ENCODE assay signal across 30 cellular contexts in genomic region chr10:131163444-131163843, GRCh38.
"Had no signal": no experiment of that assay in that cellular context is flagged by ENCODE, and none has a peak within 500 bp of the region (broad histone marks: within the 10 kb centered on the region; RNA-seq: fewer than 3 reads in every experiment).

No MANE protein-coding gene starts in this region.

- H3K4me3 ChIP-seq: MG63, SJCRH30 had no signal

- H3K27ac Mint-ChIP-seq: activated CD8-positive, alpha-beta T cell treated with anti-CD3 and anti-CD28 coated beads, Interleukin-2, amount 10 ng/mL, durations not matched to agents 7 days and 5 days; activated naive CD4-positive, alpha-beta T cell treated with anti-CD3 and anti-CD28 coated beads, Interleukin-2, amount 50 U/mL, for 24 hours; activated T-cell treated with anti-CD3 and anti-CD28 coated beads, Interleukin-2, amount 50 U/mL, for 24 hours; activated T-helper 1 cell treated with anti-CD3 and anti-CD28 coated beads, Interleukin-12 subunit alpha, Interleukin-12 subunit beta, Interleukin-2, Interleukin-4 antibody, amounts not matched to agents 30 ng/mL and 10 ng/mL and 1 ng/mL, durations not matched to agents 14 hours and 24 hours and 36 hours; T-helper 17 cell; WTC11 had no signal

- ATAC-seq: activated CD8-positive, alpha-beta T cell treated with anti-CD3 and anti-CD28 coated beads, Interleukin-2, amount 10 ng/mL, durations not matched to agents 7 days and 5 days; Panc1; T-helper 17 cell; WTC11 had no signal

- H3K9ac ChIP-seq: KMS-11, SK-N-SH had no signal

- H3K4me1 ChIP-seq: SJCRH30 had no signal

- H3K4me1 Mint-ChIP-seq: central memory CD8-positive, alpha-beta T cell; T-helper 17 cell; WTC11 had no signal

- H3K4me2 ChIP-seq: KMS-11, SK-N-SH had no signal

- H3K9me3 Mint-ChIP-seq: activated naive CD4-positive, alpha-beta T cell treated with anti-CD3 and anti-CD28 coated beads, Interleukin-2, amount 50 U/mL, for 24 hours; activated T-cell treated with anti-CD3 and anti-CD28 coated beads, Interleukin-2, amount 50 U/mL, for 24 hours; activated T-helper 1 cell treated with anti-CD3 and anti-CD28 coated beads, Interleukin-12 subunit alpha, Interleukin-12 subunit beta, Interleukin-2, Interleukin-4 antibody, amounts not matched to agents 30 ng/mL and 10 ng/mL and 1 ng/mL, durations not matched to agents 14 hours and 24 hours and 36 hours; central memory CD8-positive, alpha-beta T cell had no signal

- H3K27me3 Mint-ChIP-seq: activated T-cell treated with anti-CD3 and anti-CD28 coated beads, Interleukin-2, amount 50 U/mL, for 24 hours; central memory CD8-positive, alpha-beta T cell had no signal

- H3K9me3 ChIP-seq: MG63, SJCRH30, SK-N-SH had no signal

- DNase-seq: activated CD4-positive, alpha-beta T cell treated with anti-CD3 and anti-CD28 coated beads for 48 hours; activated CD4-positive, alpha-beta T cell treated with anti-CD3 and anti-CD28 coated beads, Interleukin-2, amount 50 U/mL, for 4 hours; activated CD4-positive, CD25-positive, alpha-beta regulatory T cell treated with anti-CD3 and anti-CD28 coated beads, Interleukin-2, amount 50 U/mL, for 72 hours; activated CD8-positive, alpha-beta memory T cell treated with anti-CD3 and anti-CD28 coated beads, Interleukin-2, amount 50 U/mL, for 48 hours; activated CD8-positive, alpha-beta T cell treated with anti-CD3 and anti-CD28 coated beads, Interleukin-2, amount 10 ng/mL, durations not matched to agents 7 days and 5 days; activated effector memory CD4-positive, alpha-beta T cell treated with Interleukin-2 at 50 U/mL for 16 hours; activated naive CD4-positive, alpha-beta T cell; activated T-cell treated with anti-CD3 and anti-CD28 coated beads, Interleukin-2, amount 50 U/mL, for 24 hours; aorta; MG63; MV-4-11; NCI-H1417 treated with DMSO at 0.1 percent for 48 hours; NCI-H1694; NCI-H2029; NCI-H446; NCI-H524 treated with DMSO at 0.1 percent for 48 hours; NK-92 treated with Interleukin-12 subunit alpha and Interleukin-12 subunit beta, amount 100 ng/mL, for 24 hours; OCI-M1; Right ventricle myocardium superior; SJCRH30; SK-N-SH; T-helper 17 cell; T-helper 9 cell had no signal

- H3K36me3 ChIP-seq: MG63, SJCRH30 had no signal

- H3K36me3 Mint-ChIP-seq: activated naive CD4-positive, alpha-beta T cell treated with anti-CD3 and anti-CD28 coated beads, Interleukin-2, amount 50 U/mL, for 24 hours had no signal

- H3K27me3 ChIP-seq: MG63, SJCRH30 had no signal

- H3K27ac ChIP-seq: KMS-11, RWPE1, SJCRH30 had no signal

- H3K4me3 Mint-ChIP-seq: activated CD8-positive, alpha-beta T cell treated with anti-CD3 and anti-CD28 coated beads, Interleukin-2, amount 10 ng/mL, durations not matched to agents 7 days and 5 days; activated naive CD4-positive, alpha-beta T cell treated with anti-CD3 and anti-CD28 coated beads, Interleukin-2, amount 50 U/mL, for 24 hours; activated T-cell treated with anti-CD3 and anti-CD28 coated beads, Interleukin-2, amount 50 U/mL, for 24 hours; activated T-helper 1 cell treated with anti-CD3 and anti-CD28 coated beads, Interleukin-12 subunit alpha, Interleukin-12 subunit beta, Interleukin-2, Interleukin-4 antibody, amounts not matched to agents 30 ng/mL and 10 ng/mL and 1 ng/mL, durations not matched to agents 14 hours and 24 hours and 36 hours; central memory CD8-positive, alpha-beta T cell; T-helper 17 cell; WTC11 had no signal
